In genomic region chr2:226791056-226791486, GRCh38 we compare ENCODE assay signal across 8 cellular contexts. TPM values are rescaled to one million over a fixed set of nuclear protein-coding genes. Genes with fewer than 3 reads are reported as not detected.
A peak's percentile ranks its signal among the peaks of the same experiment; 100 is the strongest.
DNase-seq lines count a peak whose midpoint lies in the region; ATAC-seq, FAIRE-seq and TF ChIP-seq lines count a peak whose summit lies in the region.

No MANE protein-coding gene starts in this region.

- WGBS in pancreas, 2 donors: 1% methylated on average over 24 of the region's 24 CpGs

- H3K4me3 Mint-ChIP-seq in activated T-helper 17 cell treated with anti-CD3 and anti-CD28 coated beads, Interleukin-2, amount 50 U/mL, for 72 hours: peak overlapping the region; percentile 94

- H3K4me3 ChIP-seq in AG04450 (ENCODE audit: low read depth, low read length) (peak overlapping the region; percentile 57), pancreas (peak overlapping the region; percentile 38 to 64 (median 56))

- H3K27ac ChIP-seq in AG04450 (ENCODE audit: low read depth, low read length): peak overlapping the region; percentile 82
- peak overlapping the region; percentile 89 to 96 (median 94) for H3K27ac ChIP-seq in pancreas

- H3K36me3 ChIP-seq in pancreas: no peaks in the 10 kb centered on the region

- intact Hi-C loops in cardiac septum (cut with DNase I): loop anchor here (2.0 to 10.0 kb wide), 6 partner anchors 18 to 316 kb away; no protein-coding TSS in a partner anchor
- intact Hi-C loops in pancreas (cut with DNase I): no loop called here

- CTCF ChIA-PET in AG04450 (lab: Charles Lee): interaction anchor here (0.5 kb wide), 1 partner anchor 207 kb away, joined by 3 read pairs; no protein-coding TSS in a partner anchor

- FAIRE-seq in pancreas (lab: Jason Lieb, UNC): no peak

- no peaks in the 10 kb centered on the region for H3K9me3 Mint-ChIP-seq in activated T-helper 17 cell treated with anti-CD3 and anti-CD28 coated beads, Interleukin-2, amount 50 U/mL, for 72 hours

- no peaks in the 10 kb centered on the region for H3K27me3 Mint-ChIP-seq in activated T-helper 17 cell treated with anti-CD3 and anti-CD28 coated beads, Interleukin-2, amount 50 U/mL, for 72 hours

- H3K27me3 ChIP-seq in AG04450 (ENCODE audit: control insufficient read depth, insufficient read depth, low read length): no peaks in the 10 kb centered on the region
- H3K27me3 ChIP-seq in pancreas: no peaks in the 10 kb centered on the region

- peaks cover 22 to 43% (median 35%) of the 10 kb centered on the region in 3 donors for H3K4me1 ChIP-seq in pancreas

- DNase-seq in AG04450 (ENCODE audit: low read depth, low spot score): no peak
- DNase-seq in GM10266 (ENCODE audit: extremely low spot score): peak; percentile 67
- DNase-seq in NCI-H2029 (lab: John Stamatoyannopoulos, UW): peak; percentile 64
- DNase-seq in cardiac septum (ENCODE audit: low spot score): peak; percentile 81
- peak in 4 of 6 donors; percentile 49 to 70 (median 58) for DNase-seq in pancreas
- no peak for DNase-seq in HPDE6-E6E7 (ENCODE audit: extremely low spot score)

- H3K9me3 ChIP-seq in AG04450 (ENCODE audit: control insufficient read depth, insufficient read depth, low read length): peaks cover 3% of the 10 kb centered on the region; the same call in 1 of the 2 replicates
- H3K9me3 ChIP-seq in pancreas: no peaks in the 10 kb centered on the region

- H3K27ac Mint-ChIP-seq in activated T-helper 17 cell treated with anti-CD3 and anti-CD28 coated beads, Interleukin-2, amount 50 U/mL, for 72 hours: peak overlapping the region; percentile 93

- POLR2A ChIA-PET in AG04450 (lab: Yijun Ruan, JAX): interaction anchor here (0.8 to 1.8 kb wide), 3 partner anchors 8 to 36 kb away, joined by 3 to 11 read pairs (median 8); partner anchors contain the start of gene IRS1

- ATAC-seq in HG02623 (IDR thresholded peaks at IDR 0.05; ENCODE audit: unreplicated experiment): peak; percentile 46
- ATAC-seq in activated T-helper 17 cell treated with anti-CD3 and anti-CD28 coated beads, Interleukin-2, amount 50 U/mL, for 72 hours (replicated peaks): peak; percentile 69
- peak; percentile 34 to 69 (median 50) for ATAC-seq in pancreas

- peaks cover 6% of the 10 kb centered on the region for H3K4me1 Mint-ChIP-seq in activated T-helper 17 cell treated with anti-CD3 and anti-CD28 coated beads, Interleukin-2, amount 50 U/mL, for 72 hours

- TF ChIP-seq CTCF in AG04450 (IDR thresholded peaks at IDR 0.05; ENCODE audit: low read depth, low read length) (no peak), GM10266 (IDR thresholded peaks at IDR 0.05; ENCODE audit: control insufficient read depth, insufficient read depth, low read depth, missing control alignments) (no peak), pancreas (IDR thresholded peaks at IDR 0.05) (no peak)

- no peaks in the 10 kb centered on the region for H3K36me3 Mint-ChIP-seq in activated T-helper 17 cell treated with anti-CD3 and anti-CD28 coated beads, Interleukin-2, amount 50 U/mL, for 72 hours (ENCODE audit: low read depth)

RNA-seq across cellular contexts. Expression of gene IRS1, which starts 8.5 kb away (rescaled TPM):
- polyA plus RNA-seq in AG04450 (2011; rRNA removed): 32.9 and 36.6 TPM in 2 replicates
- 68.0 and 68.9 TPM in 2 replicates for polyA minus RNA-seq in AG04450 (2011; rRNA and poly(A)+ RNA removed)
- 1 to 10 TPM in 1 of 2 donors, under 1 TPM in 1; 0.77 to 2.1 TPM for total RNA-seq in activated T-helper 17 cell treated with anti-CD3 and anti-CD28 coated beads, Interleukin-2, amount 50 U/mL, for 72 hours
- total RNA-seq in cardiac septum: 14.0 TPM
- total RNA-seq in pancreas: 10 to 100 TPM in 1 of 6 donors, 1 to 10 TPM in 5; 4.4 to 12.7 (median 5.9) TPM
- polyA plus RNA-seq in pancreas: 1 to 10 TPM; 3.2 to 4.0 TPM

RNA-seq across cellular contexts. Expression of gene RHBDD1, which starts 44.8 kb away (rescaled TPM):
- polyA plus RNA-seq in AG04450 (2011; rRNA removed) (39.4 and 48.7 TPM in 2 replicates), pancreas (1 to 10 TPM; 3.5 to 4.0 TPM)
- 49.6 and 75.9 TPM in 2 replicates for polyA minus RNA-seq in AG04450 (2011; rRNA and poly(A)+ RNA removed)
- 10 to 100 TPM; 35.5 to 57.1 TPM for total RNA-seq in activated T-helper 17 cell treated with anti-CD3 and anti-CD28 coated beads, Interleukin-2, amount 50 U/mL, for 72 hours
- total RNA-seq in cardiac septum (40.6 TPM), pancreas (10 to 100 TPM; 18.2 to 28.9 (median 22.9) TPM)

Comparison
In these comparisons a context has a peak if more than half of its experiments do, and no peak if none do; other contexts are left out.
1. DNase-seq: peak in GM10266 (single experiment), NCI-H2029 (single experiment), cardiac septum (single experiment) and pancreas (4 of 6); none in AG04450 (single experiment) and HPDE6-E6E7 (single experiment).
2. Peak in every context shown above with its lines, with median percentiles within 50 percentile points of each other: ATAC-seq.